In genomic region chr6:144296973-144297372, GRCh38 we compare ENCODE assay signal across 12 cellular contexts. TPM values are rescaled to one million over a fixed set of nuclear protein-coding genes. Genes with fewer than 3 reads are reported as not detected.
A peak's percentile ranks its signal among the peaks of the same experiment; 100 is the strongest.
DNase-seq lines count a peak whose midpoint lies in the region; ATAC-seq and TF ChIP-seq lines count a peak whose summit lies in the region.
"Had no signal": no experiment of that assay in that cellular context is flagged by ENCODE, and none has a peak within 500 bp of the region (broad histone marks: within the 10 kb centered on the region; RNA-seq: fewer than 3 reads in every experiment).

No MANE protein-coding gene starts in this region.

- no peaks in the 10 kb centered on the region for H3K36me3 ChIP-seq in mammary epithelial cell (ENCODE audit: insufficient read depth, low read length)
- peaks cover 21% of the 10 kb centered on the region for H3K36me3 ChIP-seq in left ventricle myocardium inferior
- no peaks in the 10 kb centered on the region for H3K36me3 ChIP-seq in vagina

- no peak for TF ChIP-seq CTCF in MCF 10A (IDR thresholded peaks at IDR 0.05; ENCODE audit: unreplicated experiment)
- no peak for TF ChIP-seq CTCF in mammary epithelial cell (conservative IDR thresholded peaks at IDR 0.05 in 1 of 2, IDR thresholded peaks at IDR 0.05 in 1 of 2; ENCODE audit: extremely low read depth in 1 of 2, insufficient read depth in 1 of 2, low read depth in 1 of 2, low read length in 2 of 2)
- TF ChIP-seq CTCF in left ventricle myocardium inferior (IDR thresholded peaks at IDR 0.05; ENCODE audit: borderline replicate concordance) = no peak
- TF ChIP-seq CTCF in osteocyte (IDR thresholded peaks at IDR 0.05) = no peak
- no peak for TF ChIP-seq CTCF in vagina (IDR thresholded peaks at IDR 0.05)

- H3K27ac ChIP-seq in mammary epithelial cell (ENCODE audit: insufficient read depth, low read depth, low read length) = no peak overlapping the region
- H3K27ac ChIP-seq in left ventricle myocardium inferior (replicated peaks) = peak overlapping the region; percentile 75
- peak overlapping the region; percentile 72 for H3K27ac ChIP-seq in vagina
- H3K27ac ChIP-seq: A549 had no signal

- H3K36me3 Mint-ChIP-seq in MCF 10A (ENCODE audit: insufficient read depth, unreplicated experiment) = peaks cover 15% of the 10 kb centered on the region
- H3K36me3 Mint-ChIP-seq in osteocyte (ENCODE audit: unreplicated experiment) = peaks cover 33% of the 10 kb centered on the region

- POLR2A ChIA-PET in MCF 10A (lab: Yijun Ruan, JAX) = interaction anchor here (0.6 to 3.8 kb wide), 6 partner anchors 8 to 44 kb away, joined by 3 to 21 read pairs (median 3); no protein-coding TSS in a partner anchor

- in situ Hi-C loops in mammary epithelial cell (cut with MboI; ENCODE audit: low sequenced_read_pairs in 2 of 2) = no loop called here

- dilution Hi-C loops in mammary epithelial cell (cut with HindIII; ENCODE audit: low sequenced_read_pairs) = no loop called here

- no peaks in the 10 kb centered on the region for H3K27me3 ChIP-seq in mammary epithelial cell (ENCODE audit: insufficient read depth, low read length)
- no peaks in the 10 kb centered on the region for H3K27me3 ChIP-seq in left ventricle myocardium inferior (ENCODE audit: low read depth)
- no peaks in the 10 kb centered on the region for H3K27me3 ChIP-seq in vagina

- CTCF ChIA-PET in MCF 10A (lab: Yijun Ruan, JAX) (interaction anchor here (0.6 to 1.4 kb wide), 3 partner anchors 27 to 91 kb away, joined by 3 to 5 read pairs (median 3); no protein-coding TSS in a partner anchor), mammary epithelial cell (lab: Charles Lee; ENCODE audit: low non-redundant PET) (interaction anchor here (0.5 kb wide), 1 partner anchor 10 kb away, joined by 7 read pairs; no protein-coding TSS in a partner anchor)

- H3K79me2 ChIP-seq in mammary epithelial cell (ENCODE audit: insufficient read depth, low read length) = peaks cover 11% of the 10 kb centered on the region

- no peak for TF ChIP-seq POLR2A in vagina (IDR thresholded peaks at IDR 0.05)

- BruUV-seq in MCF 10A (replicated peaks; lab: Mats Ljungman, UMichigan) (no TSS peak), mammary epithelial cell (replicated peaks; lab: Mats Ljungman, UMichigan) (no TSS peak)

- peak overlapping the region; percentile 0 for H3K4me3 Mint-ChIP-seq in MCF 10A (ENCODE audit: unreplicated experiment)
- no peak overlapping the region for H3K4me3 Mint-ChIP-seq in osteocyte (ENCODE audit: unreplicated experiment)
- H3K4me3 Mint-ChIP-seq: activated CD4-positive, alpha-beta T cell treated with anti-CD3 and anti-CD28 coated beads, Interleukin-2, amount 10 ng/mL, durations not matched to agents 24 days and 14 days had no signal

- no peak overlapping the region for H3K4me2 ChIP-seq in mammary epithelial cell (ENCODE audit: insufficient read depth, low read depth, low read length)
- H3K4me2 ChIP-seq: A549 had no signal

- peak overlapping the region; percentile 57 for H3K27ac Mint-ChIP-seq in MCF 10A (ENCODE audit: low read depth, unreplicated experiment)
- H3K27ac Mint-ChIP-seq in osteocyte (ENCODE audit: unreplicated experiment) = peak overlapping the region; percentile 81
- H3K27ac Mint-ChIP-seq: activated CD4-positive, alpha-beta T cell treated with anti-CD3 and anti-CD28 coated beads, Interleukin-2, amount 10 ng/mL, durations not matched to agents 24 days and 14 days had no signal

- no peak for ATAC-seq in GM18870 (IDR thresholded peaks at IDR 0.05; ENCODE audit: unreplicated experiment)
- no peak for ATAC-seq in GM19467 (IDR thresholded peaks at IDR 0.05; ENCODE audit: unreplicated experiment)
- ATAC-seq: A549 had no signal

- H3K4me1 Mint-ChIP-seq in MCF 10A (ENCODE audit: insufficient read depth, unreplicated experiment) (peaks cover 9% of the 10 kb centered on the region), osteocyte (ENCODE audit: unreplicated experiment) (peaks cover 59% of the 10 kb centered on the region)

- peak; percentile 41 for DNase-seq in MCF 10A (ENCODE audit: unreplicated experiment)
- no peak for DNase-seq in mammary epithelial cell
- DNase-seq in left ventricle myocardium inferior = no peak
- no peak for DNase-seq in osteocyte (ENCODE audit: extremely low spot score, unreplicated experiment)
- no peak for DNase-seq in vagina (ENCODE audit: extremely low spot score in 2 of 2)
- no peak for DNase-seq in effector CD8-positive, alpha-beta T cell (lab: John Stamatoyannopoulos, UW)
- DNase-seq: activated CD4-positive, alpha-beta T cell treated with anti-CD3 and anti-CD28 coated beads, Interleukin-2, amount 10 ng/mL, durations not matched to agents 24 days and 14 days; substantia nigra had no signal

- no peak overlapping the region for H2AFZ ChIP-seq in mammary epithelial cell (ENCODE audit: low read depth, low read length)

- intact Hi-C loops in MCF 10A (cut with micrococcal nuclease) = no loop called here
- intact Hi-C loops in mammary epithelial cell (cut with micrococcal nuclease) = no loop called here
- intact Hi-C loops in left ventricle myocardium inferior (cut with micrococcal nuclease) = loop anchor here (10.0 kb wide), 2 partner anchors 48 to 138 kb away; no protein-coding TSS in a partner anchor
- intact Hi-C loops in vagina (cut with DNase I) = no loop called here

- WGBS in mammary epithelial cell (ENCODE audit: low coverage, missing lambda C conversion rate) = 20% methylated on average over 2 of the region's 2 CpGs

- H3K4me3 ChIP-seq in mammary epithelial cell (replicated peaks in 1 of 3; ENCODE audit: insufficient read depth in 1 of 3, low read depth in 2 of 3, low read length in 3 of 3) (no peak overlapping the region), left ventricle myocardium inferior (no peak overlapping the region), vagina (no peak overlapping the region)
- H3K4me3 ChIP-seq: A549 had no signal

- no peaks in the 10 kb centered on the region for H4K20me1 ChIP-seq in mammary epithelial cell (ENCODE audit: insufficient read depth, low read length)

- no peak overlapping the region for H3K9ac ChIP-seq in mammary epithelial cell (ENCODE audit: insufficient read depth, low read length)

- H3K9me3 Mint-ChIP-seq in MCF 10A (ENCODE audit: unreplicated experiment) (no peaks in the 10 kb centered on the region), osteocyte (ENCODE audit: unreplicated experiment) (peaks cover 4% of the 10 kb centered on the region)
- H3K9me3 Mint-ChIP-seq: brain had no signal

- H3K4me1 ChIP-seq in mammary epithelial cell (ENCODE audit: insufficient read depth, low read length) (peaks cover 12% of the 10 kb centered on the region), left ventricle myocardium inferior (peaks cover 55% of the 10 kb centered on the region), vagina (peaks cover 47% of the 10 kb centered on the region)

- no peaks in the 10 kb centered on the region for H3K27me3 Mint-ChIP-seq in MCF 10A (ENCODE audit: insufficient read depth, unreplicated experiment)
- H3K27me3 Mint-ChIP-seq in osteocyte (ENCODE audit: unreplicated experiment) = no peaks in the 10 kb centered on the region
- H3K27me3 Mint-ChIP-seq: brain had no signal

- H3K9me3 ChIP-seq in mammary epithelial cell (replicated peaks; ENCODE audit: insufficient read depth, low read length) = no peaks in the 10 kb centered on the region
- H3K9me3 ChIP-seq in left ventricle myocardium inferior (replicated peaks) = no peaks in the 10 kb centered on the region
- no peaks in the 10 kb centered on the region for H3K9me3 ChIP-seq in vagina

RNA-seq across cellular contexts. Expression of gene UTRN, which starts 11.8 kb away (rescaled TPM):
- total RNA-seq in MCF 10A (2022) (78.7 and 84.8 TPM in 2 replicates), mammary epithelial cell (10 to 100 TPM; 36.8 to 44.9 TPM), left ventricle myocardium inferior (68.3 TPM), osteocyte (144 and 152 TPM in 2 replicates), vagina (160 TPM)
- 10.0 TPM for polyA plus RNA-seq in mammary epithelial cell
- 72.3 TPM for polyA minus RNA-seq in mammary epithelial cell
